ENCODE assay signal across 25 cellular contexts in the genomic region with DNA sequence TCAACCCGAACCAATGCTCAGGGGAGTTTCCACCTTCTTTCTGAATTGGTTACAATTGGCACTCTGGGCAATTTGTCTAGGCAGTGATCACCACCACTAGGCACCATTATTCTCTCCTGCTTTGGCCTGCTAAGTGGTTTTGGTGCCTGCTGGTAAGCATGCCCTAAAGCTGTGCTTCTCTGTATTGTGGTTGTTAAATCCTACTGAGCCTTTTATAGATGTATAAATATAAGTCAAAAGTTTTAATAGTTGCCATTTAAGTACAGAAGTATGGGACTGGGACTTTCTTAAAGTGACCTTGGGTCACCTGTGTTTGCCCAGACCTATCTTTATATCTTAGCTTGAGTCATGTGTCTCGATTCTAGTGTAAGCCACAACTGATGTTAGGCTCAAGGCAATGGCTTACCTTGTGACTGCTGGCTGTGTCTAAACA.
"Had no signal": no experiment of that assay in that cellular context is flagged by ENCODE, and none has a peak within 500 bp of the region (broad histone marks: within the 10 kb centered on the region; RNA-seq: fewer than 3 reads in every experiment).

No MANE protein-coding gene starts in this region.

- DNase-seq: dermis blood vessel endothelial cell; effector memory CD4-positive, alpha-beta T cell; erythroblast; esophagus squamous epithelium; head of caudate nucleus; kidney; mesendoderm; naive thymus-derived CD8-positive, alpha-beta T cell; nephron progenitor cell; nucleus accumbens; stimulated activated CD4-positive, alpha-beta T cell treated with anti-CD3 and anti-CD28 coated beads, Interleukin-12 subunit alpha, Interleukin-12 subunit beta, amount 100 ng/mL, for 4 hours; stimulated activated CD4-positive, alpha-beta T cell treated with anti-CD3 and anti-CD28 coated beads, Interleukin-1b, Interleukin-23, amount 100 ng/mL, for 48 hours; stimulated activated CD4-positive, alpha-beta T cell treated with anti-CD3 and anti-CD28 coated beads, Interleukin-4, amount 100 ng/mL, for 1 hour; stimulated activated CD8-positive, alpha-beta memory T cell treated with anti-CD3 and anti-CD28 coated beads, Interleukin-4, amount 100 ng/mL, for 48 hours; stimulated activated naive CD4-positive, alpha-beta T cell; stimulated activated naive CD8-positive, alpha-beta T cell treated with anti-CD3 and anti-CD28 coated beads, Interleukin-15, amount 100 ng/mL, for 72 hours; transverse colon; upper lobe of right lung; uterus had no signal

- H3K27me3 ChIP-seq: esophagus squamous epithelium, right atrium auricular region, suprapubic skin, transverse colon, upper lobe of right lung, uterus had no signal

- H3K4me3 ChIP-seq: esophagus squamous epithelium, prostate gland, right atrium auricular region, smooth muscle cell, suprapubic skin, transverse colon, upper lobe of right lung, uterus had no signal

- H3K4me3 Mint-ChIP-seq: naive thymus-derived CD8-positive, alpha-beta T cell; nephron progenitor cell; stimulated activated naive CD8-positive, alpha-beta T cell treated with anti-CD3 and anti-CD28 coated beads, Interleukin-15, amount 100 ng/mL, for 72 hours had no signal

- H3K4me2 ChIP-seq: smooth muscle cell had no signal

- H3K9me3 ChIP-seq: esophagus squamous epithelium, prostate gland, right atrium auricular region, suprapubic skin, transverse colon, upper lobe of right lung, uterus had no signal

- H3K27me3 Mint-ChIP-seq: naive thymus-derived CD8-positive, alpha-beta T cell; stimulated activated naive CD8-positive, alpha-beta T cell treated with anti-CD3 and anti-CD28 coated beads, Interleukin-15, amount 100 ng/mL, for 72 hours had no signal

- H3K4me1 Mint-ChIP-seq: naive thymus-derived CD8-positive, alpha-beta T cell; nephron progenitor cell; stimulated activated naive CD8-positive, alpha-beta T cell treated with anti-CD3 and anti-CD28 coated beads, Interleukin-15, amount 100 ng/mL, for 72 hours had no signal

- H3K36me3 ChIP-seq: esophagus squamous epithelium, prostate gland, right atrium auricular region, suprapubic skin, transverse colon, upper lobe of right lung, uterus had no signal

- H3K27ac ChIP-seq: esophagus squamous epithelium, prostate gland, right atrium auricular region, suprapubic skin, transverse colon, upper lobe of right lung, uterus had no signal

- ATAC-seq: left lobe of liver; naive thymus-derived CD8-positive, alpha-beta T cell; sciatic nerve; stimulated activated naive CD8-positive, alpha-beta T cell treated with anti-CD3 and anti-CD28 coated beads, Interleukin-15, amount 100 ng/mL, for 72 hours; upper lobe of right lung had no signal

- H3K4me1 ChIP-seq: esophagus squamous epithelium, prostate gland, right atrium auricular region, suprapubic skin, transverse colon, upper lobe of right lung, uterus had no signal

- H3K9me3 Mint-ChIP-seq: nephron progenitor cell; stimulated activated naive CD8-positive, alpha-beta T cell treated with anti-CD3 and anti-CD28 coated beads, Interleukin-15, amount 100 ng/mL, for 72 hours had no signal

- H3K27ac Mint-ChIP-seq: naive thymus-derived CD8-positive, alpha-beta T cell; nephron progenitor cell; stimulated activated naive CD8-positive, alpha-beta T cell treated with anti-CD3 and anti-CD28 coated beads, Interleukin-15, amount 100 ng/mL, for 72 hours had no signal

- H3K36me3 Mint-ChIP-seq: naive thymus-derived CD8-positive, alpha-beta T cell had no signal
